Comparison of ENCODE assay signal across 8 cellular contexts in the genomic region with DNA sequence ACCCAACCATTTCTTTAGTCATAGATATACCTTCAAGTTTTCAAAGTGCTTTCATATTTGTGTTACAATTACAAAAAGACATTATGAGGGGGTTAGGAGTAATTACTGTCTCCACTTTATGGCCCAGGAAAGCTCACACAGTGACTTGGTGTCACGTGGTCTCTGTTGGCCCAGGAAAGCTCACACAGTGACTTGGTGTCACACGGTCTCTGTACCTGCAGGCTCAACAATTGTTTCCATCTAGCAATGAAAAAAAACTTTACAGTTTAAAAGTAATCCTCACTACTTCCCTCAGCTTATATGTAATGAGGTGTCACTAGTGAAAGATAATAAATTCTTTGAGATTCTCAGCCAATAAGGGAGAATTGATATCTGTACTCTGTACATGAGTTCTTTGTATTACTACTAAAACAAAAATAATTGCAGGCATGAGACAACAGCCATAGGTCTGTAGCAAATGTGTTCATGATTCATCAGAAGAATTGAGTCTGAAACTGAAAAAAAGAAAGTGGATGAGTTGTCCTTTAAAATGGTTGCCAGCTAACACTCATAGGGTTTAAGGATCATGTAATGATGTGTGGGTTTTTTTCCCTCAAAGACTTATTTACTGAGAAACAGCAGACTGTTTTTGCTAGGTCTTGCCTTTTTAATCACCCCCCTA. TPM values are rescaled to one million over a fixed set of nuclear protein-coding genes. Genes with fewer than 3 reads are reported as not detected.
DNase-seq lines count a peak whose midpoint lies in the region; ATAC-seq and FAIRE-seq lines count a peak whose summit lies in the region.

No MANE protein-coding gene starts in this region.

- peak overlapping the region; percentile 98 for H3K27ac Mint-ChIP-seq in T-helper 17 cell

- peaks cover 5% of the 10 kb centered on the region for H3K36me3 Mint-ChIP-seq in T-helper 17 cell (ENCODE audit: low read depth)

- no peak for ATAC-seq in T-helper 17 cell
- ATAC-seq in HG02840 (IDR thresholded peaks at IDR 0.05; ENCODE audit: low FRiP score, unreplicated experiment): no peak

- H3K4me3 Mint-ChIP-seq in T-helper 17 cell: peak overlapping the region; percentile 50

- H3K4me1 Mint-ChIP-seq in T-helper 17 cell: peaks cover 69% of the 10 kb centered on the region

- FAIRE-seq in GM19239 (lab: Jason Lieb, UNC): peak; percentile 70

- no peaks in the 10 kb centered on the region for H3K27me3 Mint-ChIP-seq in T-helper 17 cell

- DNase-seq in AG08396 (ENCODE audit: low spot score) (peak; percentile 48), GM19239 (ENCODE audit: insufficient read length, low spot score) (no peak), T-helper 17 cell (no peak), fibroblast of peridontal ligament (ENCODE audit: extremely low read depth) (peak; percentile 79), NCI-H2107 (lab: John Stamatoyannopoulos, UW) (no peak), DMS114 treated with DMSO at 0.1 percent for 48 hours (lab: John Stamatoyannopoulos, UW; ENCODE audit: unreplicated experiment) (no peak)
- DNase-seq in effector CD4-positive, alpha-beta T cell: no peak

- H3K9me3 ChIP-seq in T-helper 17 cell (ENCODE audit: control insufficient read depth, low read length, poor library complexity, severe bottlenecking): no peaks in the 10 kb centered on the region

RNA-seq across cellular contexts. Expression of a gene that starts 10.9 kb away (rescaled TPM):
- 100 to 1,000 TPM; 130 to 134 TPM for total RNA-seq in T-helper 17 cell

RNA-seq across cellular contexts. Expression of a gene that starts 35.3 kb away (rescaled TPM):
- total RNA-seq in T-helper 17 cell: 100 to 1,000 TPM in 1 of 2 donors, 10 to 100 TPM in 1; 99.2 to 112 TPM

RNA-seq across cellular contexts. Expression of a gene that starts 43.6 kb away (rescaled TPM):
- total RNA-seq in T-helper 17 cell: 100 to 1,000 TPM in 1 of 2 donors, 10 to 100 TPM in 1; 95.7 to 101 TPM

Comparison
In these comparisons a context has a peak if more than half of its experiments do, and no peak if none do; other contexts are left out.
1. DNase-seq: peak in AG08396 (single experiment) and fibroblast of peridontal ligament (single experiment); none in GM19239 (single experiment), T-helper 17 cell (0 of 3), NCI-H2107 (single experiment), effector CD4-positive, alpha-beta T cell (single experiment) and DMS114 treated with DMSO at 0.1 percent for 48 hours (single experiment).